Comparison of ENCODE assay signal across 26 cellular contexts in the genomic region with DNA sequence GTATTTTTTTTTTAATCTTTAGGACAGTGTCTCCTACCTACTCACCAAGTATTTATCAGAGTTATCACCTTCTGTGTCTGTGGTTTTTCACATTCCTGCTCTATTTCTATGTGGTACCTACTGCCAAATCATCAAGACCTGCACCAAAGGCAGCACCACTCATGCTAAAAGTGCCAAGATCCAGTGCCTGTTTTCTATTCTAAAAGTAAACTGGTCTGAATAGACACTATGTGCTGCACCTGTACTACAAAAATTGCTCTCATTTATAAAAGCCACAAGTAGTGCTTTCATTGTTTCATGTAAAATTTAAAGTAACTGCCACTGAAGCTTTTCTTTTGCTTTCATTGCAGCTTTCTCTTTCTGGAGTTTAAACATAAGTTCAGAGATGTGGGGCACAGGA.
"Had no signal": no experiment of that assay in that cellular context is flagged by ENCODE, and none has a peak within 500 bp of the region (broad histone marks: within the 10 kb centered on the region; RNA-seq: fewer than 3 reads in every experiment).

No MANE protein-coding gene starts in this region.

- H3K4me1 Mint-ChIP-seq: memory B cell; naive thymus-derived CD8-positive, alpha-beta T cell; nephron; neural crest cell; stimulated activated naive B cell treated with anti-CD40 and anti-IgM and Interleukin-4, amounts not matched to agents 10 μg/mL and 1 μg/mL and 100 μg/mL, for 72 hours had no signal

- H3K4me3 Mint-ChIP-seq: memory B cell; naive thymus-derived CD8-positive, alpha-beta T cell; nephron; neural crest cell; stimulated activated naive B cell treated with anti-CD40 and anti-IgM and Interleukin-4, amounts not matched to agents 10 μg/mL and 1 μg/mL and 100 μg/mL, for 72 hours had no signal

- H3K9me3 Mint-ChIP-seq: nephron, neural crest cell had no signal

- DNase-seq: islet precursor cell; left ventricle myocardium inferior; naive thymus-derived CD8-positive, alpha-beta T cell; nucleus accumbens; pancreas; posterior cingulate gyrus; retina; right cardiac atrium; stimulated activated CD4-positive, alpha-beta T cell treated with anti-CD3 and anti-CD28 coated beads, Interleukin-12 subunit alpha, Interleukin-12 subunit beta, amount 100 ng/mL, for 4 hours; stimulated activated CD4-positive, alpha-beta T cell treated with anti-CD3 and anti-CD28 coated beads, Interleukin-15, amount 100 ng/mL, for 24 hours; stimulated activated CD4-positive, alpha-beta T cell treated with anti-CD3 and anti-CD28 coated beads, Interleukin-2, amount 100 ng/mL, for 24 hours; stimulated activated CD4-positive, alpha-beta T cell treated with anti-CD3 and anti-CD28 coated beads, Interleukin-4, amount 100 ng/mL, for 1 hour; stimulated activated naive B cell treated with anti-CD40 and anti-IgM and Interleukin-4, amounts not matched to agents 10 μg/mL and 1 μg/mL and 100 μg/mL, for 72 hours; stimulated activated naive CD8-positive, alpha-beta T cell treated with anti-CD3 and anti-CD28 coated beads, Interleukin-15, Interleukin-2, amounts not matched to agents 100 U/mL and 50 U/mL, for 24 hours; stomach; tibial artery; trophoblast cell; upper lobe of right lung had no signal

- H3K4me3 ChIP-seq: left ventricle myocardium inferior, lung, pancreas, prostate gland, skin epidermis, stomach, thoracic aorta, tibial artery, upper lobe of right lung had no signal

- H3K27me3 Mint-ChIP-seq: memory B cell; stimulated activated naive B cell treated with anti-CD40 and anti-IgM and Interleukin-4, amounts not matched to agents 10 μg/mL and 1 μg/mL and 100 μg/mL, for 72 hours had no signal

- H3K36me3 ChIP-seq: left ventricle myocardium inferior, pancreas, prostate gland, stomach, thoracic aorta, tibial artery, upper lobe of right lung had no signal

- H3K27me3 ChIP-seq: pancreas, stomach, tibial artery, upper lobe of right lung had no signal

- ATAC-seq: naive thymus-derived CD8-positive, alpha-beta T cell; pancreas; right cardiac atrium; sciatic nerve; stimulated activated naive B cell treated with anti-CD40 and anti-IgM and Interleukin-4, amounts not matched to agents 10 μg/mL and 1 μg/mL and 100 μg/mL, for 72 hours; stimulated activated naive CD8-positive, alpha-beta T cell treated with anti-CD3 and anti-CD28 coated beads, Interleukin-15, Interleukin-2, amounts not matched to agents 100 U/mL and 50 U/mL, for 24 hours; upper lobe of right lung had no signal

- H3K4me1 ChIP-seq: left ventricle myocardium inferior, pancreas, prostate gland, stomach, tibial artery, upper lobe of right lung had no signal

- H3K36me3 Mint-ChIP-seq: memory B cell; naive thymus-derived CD8-positive, alpha-beta T cell; stimulated activated naive B cell treated with anti-CD40 and anti-IgM and Interleukin-4, amounts not matched to agents 10 μg/mL and 1 μg/mL and 100 μg/mL, for 72 hours had no signal

- H3K27ac ChIP-seq: left ventricle myocardium inferior, pancreas, prostate gland, skin epidermis, stomach, thoracic aorta, tibial artery, upper lobe of right lung had no signal

- H3K27ac Mint-ChIP-seq: memory B cell; naive thymus-derived CD8-positive, alpha-beta T cell; nephron; stimulated activated naive B cell treated with anti-CD40 and anti-IgM and Interleukin-4, amounts not matched to agents 10 μg/mL and 1 μg/mL and 100 μg/mL, for 72 hours had no signal
